Comparison of ENCODE assay signal across 8 cellular contexts in genomic region chr19:12365372-12366162, GRCh38. TPM values are rescaled to one million over a fixed set of nuclear protein-coding genes. Genes with fewer than 3 reads are reported as not detected.
DNase-seq lines count a peak whose midpoint lies in the region; ATAC-seq, FAIRE-seq and TF ChIP-seq lines count a peak whose summit lies in the region.

ZNF442 (minus strand) TSS chr19:12365683; CDS start chr19:12363631, 2,052 bp downstream.

- H4K20me1 ChIP-seq in DND-41 (ENCODE audit: insufficient read depth, low read length) (no peaks in the 10 kb centered on the region), Karpas-422 (ENCODE audit: insufficient read depth, low read depth, low read length) (no peaks in the 10 kb centered on the region)

- ATAC-seq in DND-41 (ENCODE audit: insufficient read depth, low read depth): peak; percentile 96
- ATAC-seq in GM21737 (IDR thresholded peaks at IDR 0.05; ENCODE audit: unreplicated experiment): peak; percentile 88
- peak; percentile 97 to 99 (median 98) for ATAC-seq in pancreas

- H3K9me3 ChIP-seq in DND-41 (ENCODE audit: insufficient read depth, low read length, severe bottlenecking) (no peaks in the 10 kb centered on the region), Karpas-422 (ENCODE audit: low read length) (peaks cover 3% of the 10 kb centered on the region; the same call in 1 of the 2 replicates), adipocyte (ENCODE audit: control insufficient read depth, low read length) (no peaks in the 10 kb centered on the region), cardiac muscle cell (ENCODE audit: low read depth) (no peaks in the 10 kb centered on the region), pancreas (no peaks in the 10 kb centered on the region), tibial artery (no peaks in the 10 kb centered on the region)

- H3K4me1 ChIP-seq in DND-41 (ENCODE audit: insufficient read depth, low read length): peaks cover 19% of the 10 kb centered on the region
- H3K4me1 ChIP-seq in Karpas-422 (ENCODE audit: low read length): peaks cover 14% of the 10 kb centered on the region
- H3K4me1 ChIP-seq in adipocyte (ENCODE audit: control insufficient read depth, insufficient read depth, low read length): peaks cover 5% of the 10 kb centered on the region
- no peaks in the 10 kb centered on the region for H3K4me1 ChIP-seq in cardiac muscle cell (ENCODE audit: low read depth)
- H3K4me1 ChIP-seq in pancreas: peaks cover 0 to 11% (median 0%) of the 10 kb centered on the region in 3 donors
- peaks cover 0 to 18% (median 9%) of the 10 kb centered on the region in 4 donors for H3K4me1 ChIP-seq in tibial artery

- DNase-seq in DND-41 (peak; percentile 99), Karpas-422 (peak; percentile 98), SW 1271 (lab: John Stamatoyannopoulos, UW) (peak; percentile 95 to 96), adipocyte (ENCODE audit: low read depth) (peak; percentile 98), cardiac muscle cell (ENCODE audit: low read depth in 1 of 2, low spot score in 1 of 2) (peak; percentile 97 to 100), pancreas (peak; percentile 92 to 98 (median 95)), tibial artery (peak; percentile 98 to 99)

- H3K27ac ChIP-seq in DND-41 (ENCODE audit: low read length) (peak within 1 kb of the TSS; percentile 88), Karpas-422 (ENCODE audit: low read length) (peak within 1 kb of the TSS; percentile 25), cardiac muscle cell (peak within 1 kb of the TSS; percentile 79), pancreas (peak within 1 kb of the TSS; percentile 85 to 91 (median 91)), tibial artery (peak within 1 kb of the TSS; percentile 95 to 97)

- FAIRE-seq in pancreas (lab: Jason Lieb, UNC): peak; percentile 85

- H3K4me2 ChIP-seq in DND-41 (ENCODE audit: insufficient read depth, low read length): peak within 1 kb of the TSS; percentile 80
- H3K4me2 ChIP-seq in Karpas-422 (ENCODE audit: low read depth, low read length, poor library complexity, severe bottlenecking): peak within 1 kb of the TSS; percentile 77

- H3K9ac ChIP-seq in DND-41 (ENCODE audit: low read depth, low read length) (peak within 1 kb of the TSS; percentile 79), Karpas-422 (ENCODE audit: low read length) (peak within 1 kb of the TSS; percentile 76), adipocyte (ENCODE audit: low read length) (peak within 1 kb of the TSS; percentile 88)

- H3K4me3 ChIP-seq in DND-41 (ENCODE audit: low read depth in 1 of 2, low read length in 2 of 2) (peak within 1 kb of the TSS; percentile 69 to 90), Karpas-422 (ENCODE audit: low read length) (peak within 1 kb of the TSS; percentile 77), adipocyte (ENCODE audit: low read length) (peak within 1 kb of the TSS; percentile 94), cardiac muscle cell (peak within 1 kb of the TSS; percentile 72), pancreas (peak within 1 kb of the TSS; percentile 84 to 94 (median 88)), tibial artery (peak within 1 kb of the TSS; percentile 79 to 86)

- TF ChIP-seq CTCF in DND-41 (IDR thresholded peaks at IDR 0.05; ENCODE audit: borderline replicate concordance, extremely low read depth, low read length, poor library complexity, severe bottlenecking) (peak; percentile 44), cardiac muscle cell (IDR thresholded peaks at IDR 0.05; ENCODE audit: low read depth, low read length) (peak; percentile 81), pancreas (IDR thresholded peaks at IDR 0.05) (peak; percentile 14 to 55 (median 29)), tibial artery (IDR thresholded peaks at IDR 0.05) (peak; percentile 63 to 75)

- H3K9me2 ChIP-seq in Karpas-422 (replicated peaks; ENCODE audit: insufficient read depth, low read length): no peaks in the 10 kb centered on the region

- WGBS in pancreas, 2 donors: 0% methylated on average over 27 to 38 of the region's 38 CpGs

- H3K27me3 ChIP-seq in DND-41 (ENCODE audit: insufficient read depth, low read length, poor library complexity) (no peaks in the 10 kb centered on the region), Karpas-422 (ENCODE audit: low read length) (no peaks in the 10 kb centered on the region), adipocyte (replicated peaks; ENCODE audit: control insufficient read depth, insufficient read depth, low read length) (no peaks in the 10 kb centered on the region), cardiac muscle cell (no peaks in the 10 kb centered on the region), pancreas (no peaks in the 10 kb centered on the region), tibial artery (no peaks in the 10 kb centered on the region)

- intact Hi-C loops in pancreas (cut with DNase I): no loop called here
- intact Hi-C loops in tibial artery (cut with DNase I; ENCODE audit: low total_unique reads): loop anchor here (1.0 kb wide), 1 partner anchor 32 kb away; the partner anchor contains the start of gene ZNF563

- H3K79me2 ChIP-seq in DND-41 (ENCODE audit: insufficient read depth, low read length): peaks cover 2% of the 10 kb centered on the region
- 0 out of 2 replicates have a peak, but pooled peaks cover 3% of the 10 kb centered on the region for H3K79me2 ChIP-seq in Karpas-422 (ENCODE audit: low read length)

- H3K36me3 ChIP-seq in DND-41 (ENCODE audit: insufficient read depth, low read length) (no peaks in the 10 kb centered on the region), Karpas-422 (ENCODE audit: insufficient read depth, low read length) (no peaks in the 10 kb centered on the region), adipocyte (ENCODE audit: control insufficient read depth, insufficient read depth, low read length, severe bottlenecking) (no peaks in the 10 kb centered on the region), cardiac muscle cell (no peaks in the 10 kb centered on the region), pancreas (no peaks in the 10 kb centered on the region), tibial artery (no peaks in the 10 kb centered on the region)

- peak within 1 kb of the TSS; percentile 85 for H2AFZ ChIP-seq in DND-41 (ENCODE audit: low read depth, low read length)
- H2AFZ ChIP-seq in Karpas-422 (ENCODE audit: low read length): peak within 1 kb of the TSS; percentile 92; the same call in 1 of the 2 replicates

RNA-seq across cellular contexts. Expression of gene ZNF442, which starts in this region (rescaled TPM):
- total RNA-seq in Karpas-422 (2014; rRNA removed; shearing (Covaris generic); ENCODE audit: low replicate concordance): 2.1 and 6.3 TPM in 2 replicates
- total RNA-seq in cardiac muscle cell (2.7 and 3.6 TPM in 2 replicates), pancreas (1 to 10 TPM; 1.1 to 3.6 (median 2.2) TPM)
- polyA plus RNA-seq in cardiac muscle cell (3.4 and 4.1 TPM in 2 replicates), pancreas (under 1 TPM; 0.57 to 0.82 TPM)

Comparison
In these comparisons a context has a peak if more than half of its experiments do, and no peak if none do; other contexts are left out.
1. Peak in every context shown above with its lines: DNase-seq, ATAC-seq, H3K4me3 ChIP-seq and H3K27ac ChIP-seq.
2. H3K27ac ChIP-seq: peak in every context shown above with its lines; median percentile 96 in tibial artery; 91 in pancreas; 88 in DND-41; 79 in cardiac muscle cell; 25 in Karpas-422.
3. CTCF ChIP-seq: peak in every context shown above with its lines; median percentile 81 in cardiac muscle cell; 69 in tibial artery; 44 in DND-41; 29 in pancreas.